In the genomic region with DNA sequence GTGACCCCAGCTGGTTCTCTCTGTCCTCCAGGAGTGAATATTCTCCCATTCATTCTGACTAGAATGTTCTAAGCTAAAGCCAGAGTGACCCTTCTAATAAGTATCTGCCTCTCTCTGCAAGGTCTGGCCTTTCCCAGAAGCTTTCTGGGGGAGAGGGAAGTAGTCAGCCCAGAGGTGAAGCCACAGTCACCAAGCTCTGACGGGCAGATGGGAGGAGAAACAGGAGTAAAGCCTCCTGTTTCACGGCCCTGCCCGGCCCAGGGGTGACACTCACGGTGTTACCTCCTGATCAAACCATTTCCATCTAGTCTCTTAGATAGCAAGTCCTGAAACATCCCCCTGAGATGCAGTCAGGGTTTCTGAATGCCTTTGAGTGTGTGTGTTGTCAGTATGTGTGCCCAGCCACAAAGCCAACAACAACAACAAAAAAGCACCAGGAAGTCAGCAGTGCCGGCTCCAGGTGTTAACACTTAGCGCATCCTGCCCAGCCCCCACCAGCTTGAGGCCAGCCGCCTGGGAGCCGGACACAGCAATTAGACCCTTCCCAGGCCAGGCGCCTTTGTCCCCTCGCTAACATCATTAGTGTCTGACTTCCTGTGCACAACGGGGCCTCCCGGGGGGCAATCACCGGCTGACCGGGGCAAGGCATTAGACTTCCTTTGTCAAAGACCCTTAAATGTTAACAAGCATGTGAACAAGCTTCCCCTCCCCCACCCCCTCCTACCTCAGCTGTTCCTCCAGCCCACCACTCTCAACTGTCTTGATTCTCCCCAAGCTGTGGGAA, we compare ENCODE assay signal across 1 cellular context.
TF ChIP-seq lines count a peak whose summit lies in the region.

No MANE protein-coding gene starts in this region.

TF ChIP-seq in GM12878, 131 proteins besides CTCF, POLR2A, EP300 and RAD21:
- TF ChIP-seq HCFC1 (IDR thresholded peaks at IDR 0.05; ENCODE audit: low read length), result no peak
- TF ChIP-seq SIN3A (IDR thresholded peaks at IDR 0.05; ENCODE audit: low read depth, low read length), result no peak
- TF ChIP-seq, protein P1, sequence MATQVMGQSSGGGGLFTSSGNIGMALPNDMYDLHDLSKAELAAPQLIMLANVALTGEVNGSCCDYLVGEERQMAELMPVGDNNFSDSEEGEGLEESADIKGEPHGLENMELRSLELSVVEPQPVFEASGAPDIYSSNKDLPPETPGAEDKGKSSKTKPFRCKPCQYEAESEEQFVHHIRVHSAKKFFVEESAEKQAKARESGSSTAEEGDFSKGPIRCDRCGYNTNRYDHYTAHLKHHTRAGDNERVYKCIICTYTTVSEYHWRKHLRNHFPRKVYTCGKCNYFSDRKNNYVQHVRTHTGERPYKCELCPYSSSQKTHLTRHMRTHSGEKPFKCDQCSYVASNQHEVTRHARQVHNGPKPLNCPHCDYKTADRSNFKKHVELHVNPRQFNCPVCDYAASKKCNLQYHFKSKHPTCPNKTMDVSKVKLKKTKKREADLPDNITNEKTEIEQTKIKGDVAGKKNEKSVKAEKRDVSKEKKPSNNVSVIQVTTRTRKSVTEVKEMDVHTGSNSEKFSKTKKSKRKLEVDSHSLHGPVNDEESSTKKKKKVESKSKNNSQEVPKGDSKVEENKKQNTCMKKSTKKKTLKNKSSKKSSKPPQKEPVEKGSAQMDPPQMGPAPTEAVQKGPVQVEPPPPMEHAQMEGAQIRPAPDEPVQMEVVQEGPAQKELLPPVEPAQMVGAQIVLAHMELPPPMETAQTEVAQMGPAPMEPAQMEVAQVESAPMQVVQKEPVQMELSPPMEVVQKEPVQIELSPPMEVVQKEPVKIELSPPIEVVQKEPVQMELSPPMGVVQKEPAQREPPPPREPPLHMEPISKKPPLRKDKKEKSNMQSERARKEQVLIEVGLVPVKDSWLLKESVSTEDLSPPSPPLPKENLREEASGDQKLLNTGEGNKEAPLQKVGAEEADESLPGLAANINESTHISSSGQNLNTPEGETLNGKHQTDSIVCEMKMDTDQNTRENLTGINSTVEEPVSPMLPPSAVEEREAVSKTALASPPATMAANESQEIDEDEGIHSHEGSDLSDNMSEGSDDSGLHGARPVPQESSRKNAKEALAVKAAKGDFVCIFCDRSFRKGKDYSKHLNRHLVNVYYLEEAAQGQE (IDR thresholded peaks at IDR 0.05; ENCODE audit: low read depth, low read length), result no peak
- TF ChIP-seq BRCA1 (IDR thresholded peaks at IDR 0.05; ENCODE audit: low read depth, low read length), result no peak
- TF ChIP-seq FOXM1 (IDR thresholded peaks at IDR 0.05; ENCODE audit: low read depth, low read length), result no peak
- no peak for TF ChIP-seq CHD2 (IDR thresholded peaks at IDR 0.05; ENCODE audit: borderline replicate concordance, low read depth, low read length)
- TF ChIP-seq CHD4 (IDR thresholded peaks at IDR 0.05), result no peak
- TF ChIP-seq, protein P2, sequence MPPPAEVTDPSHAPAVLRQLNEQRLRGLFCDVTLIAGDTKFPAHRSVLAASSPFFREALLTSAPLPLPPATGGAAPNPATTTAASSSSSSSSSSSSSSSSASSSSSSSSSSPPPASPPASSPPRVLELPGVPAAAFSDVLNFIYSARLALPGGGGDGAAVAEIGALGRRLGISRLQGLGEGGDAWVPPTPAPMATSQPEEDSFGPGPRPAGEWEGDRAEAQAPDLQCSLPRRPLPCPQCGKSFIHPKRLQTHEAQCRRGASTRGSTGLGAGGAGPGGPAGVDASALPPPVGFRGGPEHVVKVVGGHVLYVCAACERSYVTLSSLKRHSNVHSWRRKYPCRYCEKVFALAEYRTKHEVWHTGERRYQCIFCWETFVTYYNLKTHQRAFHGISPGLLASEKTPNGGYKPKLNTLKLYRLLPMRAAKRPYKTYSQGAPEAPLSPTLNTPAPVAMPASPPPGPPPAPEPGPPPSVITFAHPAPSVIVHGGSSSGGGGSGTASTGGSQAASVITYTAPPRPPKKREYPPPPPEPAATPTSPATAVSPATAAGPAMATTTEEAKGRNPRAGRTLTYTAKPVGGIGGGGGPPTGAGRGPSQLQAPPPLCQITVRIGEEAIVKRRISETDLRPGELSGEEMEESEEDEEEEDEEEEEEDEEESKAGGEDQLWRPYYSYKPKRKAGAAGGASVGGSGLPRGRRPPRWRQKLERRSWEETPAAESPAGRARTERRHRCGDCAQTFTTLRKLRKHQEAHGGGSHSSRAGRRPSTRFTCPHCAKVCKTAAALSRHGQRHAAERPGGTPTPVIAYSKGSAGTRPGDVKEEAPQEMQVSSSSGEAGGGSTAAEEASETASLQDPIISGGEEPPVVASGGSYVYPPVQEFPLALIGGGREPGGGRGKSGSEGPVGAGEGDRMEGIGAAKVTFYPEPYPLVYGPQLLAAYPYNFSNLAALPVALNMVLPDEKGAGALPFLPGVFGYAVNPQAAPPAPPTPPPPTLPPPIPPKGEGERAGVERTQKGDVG (CRISPR knock-in tag; IDR thresholded peaks at IDR 0.05), result no peak
- no peak for TF ChIP-seq NFIC (IDR thresholded peaks at IDR 0.05; ENCODE audit: low read depth, low read length)
- TF ChIP-seq, protein P3, sequence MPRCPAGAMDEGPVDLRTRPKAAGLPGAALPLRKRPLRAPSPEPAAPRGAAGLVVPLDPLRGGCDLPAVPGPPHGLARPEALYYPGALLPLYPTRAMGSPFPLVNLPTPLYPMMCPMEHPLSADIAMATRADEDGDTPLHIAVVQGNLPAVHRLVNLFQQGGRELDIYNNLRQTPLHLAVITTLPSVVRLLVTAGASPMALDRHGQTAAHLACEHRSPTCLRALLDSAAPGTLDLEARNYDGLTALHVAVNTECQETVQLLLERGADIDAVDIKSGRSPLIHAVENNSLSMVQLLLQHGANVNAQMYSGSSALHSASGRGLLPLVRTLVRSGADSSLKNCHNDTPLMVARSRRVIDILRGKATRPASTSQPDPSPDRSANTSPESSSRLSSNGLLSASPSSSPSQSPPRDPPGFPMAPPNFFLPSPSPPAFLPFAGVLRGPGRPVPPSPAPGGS (IDR thresholded peaks at IDR 0.05; ENCODE audit: borderline replicate concordance, insufficient read depth, low read depth, low read length, poor library complexity, severe bottlenecking), result no peak
- TF ChIP-seq JUNB (IDR thresholded peaks at IDR 0.05), result no peak
- TF ChIP-seq RELA (IDR thresholded peaks at IDR 0.05; ENCODE audit: borderline replicate concordance, partially characterized antibody), result no peak
- TF ChIP-seq, protein P4, sequence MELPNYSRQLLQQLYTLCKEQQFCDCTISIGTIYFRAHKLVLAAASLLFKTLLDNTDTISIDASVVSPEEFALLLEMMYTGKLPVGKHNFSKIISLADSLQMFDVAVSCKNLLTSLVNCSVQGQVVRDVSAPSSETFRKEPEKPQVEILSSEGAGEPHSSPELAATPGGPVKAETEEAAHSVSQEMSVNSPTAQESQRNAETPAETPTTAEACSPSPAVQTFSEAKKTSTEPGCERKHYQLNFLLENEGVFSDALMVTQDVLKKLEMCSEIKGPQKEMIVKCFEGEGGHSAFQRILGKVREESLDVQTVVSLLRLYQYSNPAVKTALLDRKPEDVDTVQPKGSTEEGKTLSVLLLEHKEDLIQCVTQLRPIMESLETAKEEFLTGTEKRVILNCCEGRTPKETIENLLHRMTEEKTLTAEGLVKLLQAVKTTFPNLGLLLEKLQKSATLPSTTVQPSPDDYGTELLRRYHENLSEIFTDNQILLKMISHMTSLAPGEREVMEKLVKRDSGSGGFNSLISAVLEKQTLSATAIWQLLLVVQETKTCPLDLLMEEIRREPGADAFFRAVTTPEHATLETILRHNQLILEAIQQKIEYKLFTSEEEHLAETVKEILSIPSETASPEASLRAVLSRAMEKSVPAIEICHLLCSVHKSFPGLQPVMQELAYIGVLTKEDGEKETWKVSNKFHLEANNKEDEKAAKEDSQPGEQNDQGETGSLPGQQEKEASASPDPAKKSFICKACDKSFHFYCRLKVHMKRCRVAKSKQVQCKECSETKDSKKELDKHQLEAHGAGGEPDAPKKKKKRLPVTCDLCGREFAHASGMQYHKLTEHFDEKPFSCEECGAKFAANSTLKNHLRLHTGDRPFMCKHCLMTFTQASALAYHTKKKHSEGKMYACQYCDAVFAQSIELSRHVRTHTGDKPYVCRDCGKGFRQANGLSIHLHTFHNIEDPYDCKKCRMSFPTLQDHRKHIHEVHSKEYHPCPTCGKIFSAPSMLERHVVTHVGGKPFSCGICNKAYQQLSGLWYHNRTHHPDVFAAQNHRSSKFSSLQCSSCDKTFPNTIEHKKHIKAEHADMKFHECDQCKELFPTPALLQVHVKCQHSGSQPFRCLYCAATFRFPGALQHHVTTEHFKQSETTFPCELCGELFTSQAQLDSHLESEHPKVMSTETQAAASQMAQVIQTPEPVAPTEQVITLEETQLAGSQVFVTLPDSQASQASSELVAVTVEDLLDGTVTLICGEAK (IDR thresholded peaks at IDR 0.05; ENCODE audit: borderline replicate concordance), result no peak
